In the genomic region with DNA sequence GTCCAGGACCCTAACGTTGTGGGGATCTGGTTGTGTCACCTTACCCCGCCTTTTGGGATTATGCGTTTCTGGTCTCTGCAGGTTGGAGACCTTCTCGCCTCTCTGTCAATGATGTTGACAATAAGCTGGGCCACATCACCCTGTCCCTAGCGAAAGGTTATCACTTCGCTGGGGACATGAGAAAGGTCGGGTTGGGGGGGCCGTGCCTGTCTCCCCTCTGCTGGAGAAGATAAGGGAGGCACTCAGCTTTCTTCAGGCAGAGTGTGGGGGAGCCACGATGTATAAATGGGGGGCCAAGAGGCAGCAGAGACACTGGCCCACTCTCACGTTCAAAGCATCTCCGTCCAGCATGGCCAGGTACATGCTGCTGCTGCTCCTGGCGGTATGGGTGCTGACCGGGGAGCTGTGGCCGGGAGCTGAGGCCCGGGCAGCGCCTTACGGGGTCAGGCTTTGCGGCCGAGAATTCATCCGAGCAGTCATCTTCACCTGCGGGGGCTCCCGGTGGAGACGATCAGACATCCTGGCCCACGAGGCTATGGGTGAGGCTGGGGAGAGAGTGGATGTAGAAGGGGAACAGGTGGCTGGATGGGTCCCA, we compare ENCODE assay signal across 1 cellular context.
TF ChIP-seq lines count a peak whose summit lies in the region.

A gene with protein sequence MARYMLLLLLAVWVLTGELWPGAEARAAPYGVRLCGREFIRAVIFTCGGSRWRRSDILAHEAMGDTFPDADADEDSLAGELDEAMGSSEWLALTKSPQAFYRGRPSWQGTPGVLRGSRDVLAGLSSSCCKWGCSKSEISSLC (plus strand): TSS at position 293 of the 595 bp plus-strand sequence. CDS start 57 bp downstream, at position 350.

TF ChIP-seq in IMR-90, 13 proteins besides CTCF, POLR2A, EP300 and RAD21:
- TF ChIP-seq RCOR1 (IDR thresholded peaks at IDR 0.05; ENCODE audit: insufficient replicate concordance, low read length): no peak
- TF ChIP-seq, protein P1, sequence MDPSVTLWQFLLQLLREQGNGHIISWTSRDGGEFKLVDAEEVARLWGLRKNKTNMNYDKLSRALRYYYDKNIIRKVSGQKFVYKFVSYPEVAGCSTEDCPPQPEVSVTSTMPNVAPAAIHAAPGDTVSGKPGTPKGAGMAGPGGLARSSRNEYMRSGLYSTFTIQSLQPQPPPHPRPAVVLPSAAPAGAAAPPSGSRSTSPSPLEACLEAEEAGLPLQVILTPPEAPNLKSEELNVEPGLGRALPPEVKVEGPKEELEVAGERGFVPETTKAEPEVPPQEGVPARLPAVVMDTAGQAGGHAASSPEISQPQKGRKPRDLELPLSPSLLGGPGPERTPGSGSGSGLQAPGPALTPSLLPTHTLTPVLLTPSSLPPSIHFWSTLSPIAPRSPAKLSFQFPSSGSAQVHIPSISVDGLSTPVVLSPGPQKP (IDR thresholded peaks at IDR 0.05; ENCODE audit: borderline replicate concordance, low read depth, low read length): no peak
- TF ChIP-seq, protein P2, sequence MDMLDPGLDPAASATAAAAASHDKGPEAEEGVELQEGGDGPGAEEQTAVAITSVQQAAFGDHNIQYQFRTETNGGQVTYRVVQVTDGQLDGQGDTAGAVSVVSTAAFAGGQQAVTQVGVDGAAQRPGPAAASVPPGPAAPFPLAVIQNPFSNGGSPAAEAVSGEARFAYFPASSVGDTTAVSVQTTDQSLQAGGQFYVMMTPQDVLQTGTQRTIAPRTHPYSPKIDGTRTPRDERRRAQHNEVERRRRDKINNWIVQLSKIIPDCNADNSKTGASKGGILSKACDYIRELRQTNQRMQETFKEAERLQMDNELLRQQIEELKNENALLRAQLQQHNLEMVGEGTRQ (IDR thresholded peaks at IDR 0.05; ENCODE audit: low read depth, low read length): no peak
- no peak for TF ChIP-seq BHLHE40 (IDR thresholded peaks at IDR 0.05; ENCODE audit: low read depth, low read length)
- no peak for TF ChIP-seq RFX5 (IDR thresholded peaks at IDR 0.05; ENCODE audit: low read depth, low read length)
- TF ChIP-seq MXI1 (IDR thresholded peaks at IDR 0.05; ENCODE audit: borderline replicate concordance, low read depth, low read length): no peak
- no peak for TF ChIP-seq CEBPB (IDR thresholded peaks at IDR 0.05; ENCODE audit: low read depth, low read length)
- no peak for TF ChIP-seq FOS (IDR thresholded peaks at IDR 0.05; ENCODE audit: low read depth, low read length)
- no peak for TF ChIP-seq SMC3 (IDR thresholded peaks at IDR 0.05; ENCODE audit: low read depth, low read length)
- TF ChIP-seq MAZ (IDR thresholded peaks at IDR 0.05; ENCODE audit: borderline replicate concordance, low read depth, low read length): no peak
- TF ChIP-seq MAFK (IDR thresholded peaks at IDR 0.05; ENCODE audit: low read depth, low read length): no peak
